In genomic region chr3:4447600-4448561, GRCh38 we compare ENCODE assay signal across 19 cellular contexts. TPM values are rescaled to one million over a fixed set of nuclear protein-coding genes. Genes with fewer than 3 reads are reported as not detected.
A peak's percentile ranks its signal among the peaks of the same experiment; 100 is the strongest.
DNase-seq lines count a peak whose midpoint lies in the region; ATAC-seq, FAIRE-seq and TF ChIP-seq lines count a peak whose summit lies in the region.
"Had no signal": no experiment of that assay in that cellular context is flagged by ENCODE, and none has a peak within 500 bp of the region (broad histone marks: within the 10 kb centered on the region; RNA-seq: fewer than 3 reads in every experiment).

No MANE protein-coding gene starts in this region.

- no peak overlapping the region for H3K4me3 ChIP-seq in HCT116 (replicated peaks in 1 of 2; ENCODE audit: low read depth in 1 of 2, low read length in 2 of 2)
- no peak overlapping the region for H3K4me3 ChIP-seq in K562
- no peak overlapping the region for H3K4me3 ChIP-seq in stomach

- BruUV-seq in HCT116 (replicated peaks; lab: Mats Ljungman, UMichigan): TSS peak; percentile 10
- no TSS peak for BruUV-seq in K562 (replicated peaks; lab: Mats Ljungman, UMichigan)

- FAIRE-seq in K562 (lab: Jason Lieb, UNC): no peak

- H3K79me2 ChIP-seq in HCT116 (ENCODE audit: insufficient read depth, low read length) (no peaks in the 10 kb centered on the region), K562 (ENCODE audit: control insufficient read depth, insufficient read depth, low read length) (no peaks in the 10 kb centered on the region)

- ATAC-seq in HCT116: no peak
- ATAC-seq in K562: peak; percentile 79
- no peak for ATAC-seq in HG03520 (IDR thresholded peaks at IDR 0.05; ENCODE audit: unreplicated experiment)
- no peak for ATAC-seq in HG03045 (IDR thresholded peaks at IDR 0.05; ENCODE audit: unreplicated experiment)
- ATAC-seq: PC-3 had no signal

- H3K9me1 ChIP-seq in K562 (ENCODE audit: control insufficient read depth, insufficient read depth, low read length): no peaks in the 10 kb centered on the region

- H4K20me1 ChIP-seq in HCT116 (ENCODE audit: insufficient read depth) (no peaks in the 10 kb centered on the region), K562 (replicated peaks; ENCODE audit: control insufficient read depth, insufficient read depth, low read length) (no peaks in the 10 kb centered on the region)

- H3K9me2 ChIP-seq in HCT116 (ENCODE audit: insufficient read depth): no peaks in the 10 kb centered on the region
- H3K9me2 ChIP-seq: SK-N-SH had no signal

- H3K36me3 ChIP-seq in HCT116 (ENCODE audit: control insufficient read depth in 1 of 2, insufficient read depth in 2 of 2, low read length in 2 of 2): no peaks in the 10 kb centered on the region
- no peaks in the 10 kb centered on the region; the same call in 2 of the 3 replicates for H3K36me3 ChIP-seq in K562 (ENCODE audit: control insufficient read depth, insufficient read depth, low read length)
- H3K36me3 ChIP-seq in stomach: peaks cover 0 to 66% (median 59%) of the 10 kb centered on the region in 4 donors

- intact Hi-C loops in HCT116 (cut with micrococcal nuclease): no loop called here
- intact Hi-C loops in K562 (cut with micrococcal nuclease): no loop called here
- intact Hi-C loops in stomach (cut with DNase I; ENCODE audit: low total_unique reads): no loop called here

- in situ Hi-C loops in K562 (cut with MboI): no loop called here

- CTCF ChIA-PET in HCT116 (lab: Charles Lee): no interaction called here
- CTCF ChIA-PET in K562 (lab: Yijun Ruan, JAX; ENCODE audit: low intra/inter-chr PET ratio): no interaction called here

- H3K27me3 ChIP-seq in HCT116 (ENCODE audit: insufficient read depth, low read length) (no peaks in the 10 kb centered on the region), K562 (ENCODE audit: control insufficient read depth in 2 of 2, insufficient read depth in 2 of 2, low read length in 2 of 2) (no peaks in the 10 kb centered on the region), stomach (no peaks in the 10 kb centered on the region)

- no peak overlapping the region for H3K9ac ChIP-seq in HCT116 (ENCODE audit: low read length)
- H3K9ac ChIP-seq in K562 (ENCODE audit: insufficient read depth in 1 of 2, low read depth in 2 of 2, low read length in 2 of 2): 0 out of 4 replicates have a peak overlapping the region, but pooled peaks of 1 of the 2 experiments have one; percentile 1
- H3K9ac ChIP-seq: SK-N-SH had no signal

- no peak overlapping the region for H3K27ac ChIP-seq in HCT116 (ENCODE audit: low read depth, low read length)
- H3K27ac ChIP-seq in K562 (ENCODE audit: extremely low read depth, low read depth, low read length): no peak overlapping the region
- peak overlapping the region in 3 of 5 donors; percentile 64 to 79 (median 72) for H3K27ac ChIP-seq in stomach
- H3K27ac ChIP-seq: C4-2B had no signal

- H2AFZ ChIP-seq in HCT116 (ENCODE audit: low read depth, low read length, poor library complexity, severe bottlenecking): no peak overlapping the region
- no peak overlapping the region; the same call in none of the 2 replicates for H2AFZ ChIP-seq in K562 (ENCODE audit: low read depth, low read length)

- TF ChIP-seq POLR2A in HCT116 (IDR thresholded peaks at IDR 0.05; ENCODE audit: borderline replicate concordance, extremely low read depth, insufficient read depth, insufficient read length): no peak
- TF ChIP-seq POLR2A in K562 (conservative IDR thresholded peaks at IDR 0.05): no peak
- no peak for TF ChIP-seq POLR2A in stomach (IDR thresholded peaks at IDR 0.05)

- WGBS in K562 (ENCODE audit: insufficient coverage, low coverage, missing lambda C conversion rate): 37% methylated on average over 10 of the region's 10 CpGs
- WGBS in stomach, 5 donors: 48 to 68% (median 61%) methylated on average over 10 of the region's 10 CpGs

- no peak for TF ChIP-seq EP300 in K562 (IDR thresholded peaks at IDR 0.05; ENCODE audit: low read length)
- no peak for TF ChIP-seq EP300 in stomach (IDR thresholded peaks at IDR 0.05)

- POLR2A ChIA-PET in HCT116 (lab: Charles Lee) (no interaction called here), K562 (lab: Yijun Ruan, JAX) (interaction anchor here (0.7 to 3.4 kb wide), 5 partner anchors 10 to 113 kb away, joined by 3 to 15 read pairs (median 4); partner anchors contain the start of gene ITPR1)

- no peak for TF ChIP-seq CTCF in HCT116 (IDR thresholded peaks at IDR 0.05 in 2 of 3, conservative IDR thresholded peaks at IDR 0.05 in 1 of 3; ENCODE audit: borderline replicate concordance in 1 of 3, insufficient read depth in 1 of 3, low read depth in 2 of 3, low read length in 2 of 3)
- TF ChIP-seq CTCF in K562 (IDR thresholded peaks at IDR 0.05 in 2 of 3, conservative IDR thresholded peaks at IDR 0.05 in 1 of 3; ENCODE audit: insufficient read depth in 2 of 3, low read depth in 1 of 3, low read length in 3 of 3): no peak
- TF ChIP-seq CTCF in stomach (IDR thresholded peaks at IDR 0.05): no peak

- RAD21 ChIA-PET in HCT116 (lab: Charles Lee; ENCODE audit: low non-redundant PET in 1 of 2, low total read pairs in 2 of 2, uncharacterized antibody in 2 of 2, unreplicated experiment in 2 of 2): no interaction called here

- H3K9me3 ChIP-seq in HCT116 (ENCODE audit: control insufficient read depth in 1 of 2, insufficient read depth in 1 of 2, low read depth in 1 of 2, low read length in 2 of 2): no peaks in the 10 kb centered on the region
- no peaks in the 10 kb centered on the region for H3K9me3 ChIP-seq in K562 (replicated peaks; ENCODE audit: control insufficient read depth, insufficient read depth, low read depth, low read length)
- H3K9me3 ChIP-seq in stomach: no peaks in the 10 kb centered on the region
- H3K9me3 ChIP-seq: SK-N-SH had no signal

- H3K4me1 ChIP-seq in HCT116 (ENCODE audit: control insufficient read depth in 1 of 2, insufficient read depth in 2 of 2, low read length in 2 of 2): no peaks in the 10 kb centered on the region
- H3K4me1 ChIP-seq in K562 (replicated peaks in 1 of 2; ENCODE audit: control insufficient read depth in 2 of 2, insufficient read depth in 2 of 2, low read length in 2 of 2): peaks cover 0 to 18% of the 10 kb centered on the region in 2 experiments; a peak in 2 of 5 replicates
- H3K4me1 ChIP-seq in stomach: peaks cover 0 to 18% (median 7%) of the 10 kb centered on the region in 4 donors

- no peak for DNase-seq in HCT116 (ENCODE audit: low read depth, low spot score)
- peak in 1 of 4 experiments; percentile 20 for DNase-seq in K562 (ENCODE audit: extremely low read depth in 1 of 4, low spot score in 3 of 4)
- DNase-seq in left kidney (ENCODE audit: low read depth, low spot score): peak; percentile 74
- DNase-seq in stomach: no peak
- DNase-seq in HuH-7.5 (ENCODE audit: low spot score): no peak
- DNase-seq: ACHN, AML-193, DMS79 treated with DMSO at 0.1 percent for 48 hours, NCI-H1048, NCI-H1436 treated with DMSO at 0.1 percent for 48 hours, NCI-H2029, NCI-H526, PC-3, RPMI8226, SHP77 treated with DMSO at 0.1 percent for 48 hours, SK-N-SH had no signal

- H3K4me2 ChIP-seq in HCT116 (ENCODE audit: low read length) (no peak overlapping the region), K562 (ENCODE audit: insufficient read depth, low read length) (peak overlapping the region; percentile 21; the same call in 1 of the 2 replicates)
- H3K4me2 ChIP-seq: SK-N-SH had no signal

- TF ChIP-seq RAD21 in HCT116 (IDR thresholded peaks at IDR 0.05; ENCODE audit: low read depth) (no peak), K562 (CRISPR knock-in tag; conservative IDR thresholded peaks at IDR 0.05 in 1 of 2, IDR thresholded peaks at IDR 0.05 in 1 of 2) (no peak)

RNA-seq across cellular contexts. Expression of gene SUMF1, which starts 19.2 kb away (rescaled TPM):
- 26.6 TPM for total RNA-seq in HCT116 (2021; ENCODE audit: unreplicated experiment)
- 14.3 and 17.1 TPM in 2 replicates for polyA plus RNA-seq in HCT116 (2012)
- total RNA-seq in K562 (2011; cell fraction: chromatin; rRNA removed; ENCODE audit: low replicate concordance): 20.5 and 21.4 TPM in 2 replicates
- 18.0 and 18.2 TPM in 2 replicates for total RNA-seq in K562 (2011; cell fraction: nucleolus; rRNA removed)
- 15.5 and 18.3 TPM in 2 replicates for total RNA-seq in K562 (2011; cell fraction: nucleoplasm; rRNA removed)
- total RNA-seq in K562 (2014; rRNA removed): 6.6 and 8.1 TPM in 2 replicates
- total RNA-seq in K562 (2014; rRNA removed; fragmentation: Illumina TruSeq; extraction: Trizol): 4.2 and 4.6 TPM in 2 replicates
- total RNA-seq in K562 (2015; rRNA removed; fragmentation: Illumina TruSeq; extraction: Trizol): 4.1 and 4.6 TPM in 2 replicates
- 5.6 and 6.0 TPM in 2 replicates for total RNA-seq in K562 (2021)
- 3.8 and 6.4 TPM in 2 replicates for polyA plus RNA-seq in K562 (2011; rRNA removed)
- polyA plus RNA-seq in K562 (2011; cell fraction: cytosol; rRNA removed): 5.6 and 16.4 TPM in 2 replicates
- polyA plus RNA-seq in K562 (2011; cell fraction: nucleus; rRNA removed): 4.5 and 5.7 TPM in 2 replicates
- 3.5 and 4.1 TPM in 2 replicates for polyA plus RNA-seq in K562 (2012)
- 2.9 and 3.7 TPM in 2 replicates for polyA plus RNA-seq in K562 (2014; fragmentation: Illumina TruSeq; extraction: Trizol)
- polyA plus RNA-seq in K562 (2014; fragmentation: Nextera tagmentation; extraction: Ambion mirVana): 1 to 10 TPM; 1.3 to 1.4 TPM
- 5.2 and 7.4 TPM in 2 replicates for polyA plus RNA-seq in K562 (2014; rRNA removed)
- 10.9 and 15.6 TPM in 2 replicates for polyA minus RNA-seq in K562 (2011; rRNA and poly(A)+ RNA removed)
- polyA minus RNA-seq in K562 (2011; cell fraction: cytosol; rRNA and poly(A)+ RNA removed): 4.8 and 5.0 TPM in 2 replicates
- polyA minus RNA-seq in K562 (2011; cell fraction: nucleus; rRNA and poly(A)+ RNA removed): 22.3 and 23.8 TPM in 2 replicates
- total RNA-seq in stomach: 100 to 1,000 TPM in 3 of 5 donors, 10 to 100 TPM in 1, 1 to 10 TPM in 1; 9.8 to 170 (median 106) TPM
- 10 to 100 TPM in 2 of 3 donors, 1 to 10 TPM in 1; 5.3 to 14.4 (median 12.2) TPM for polyA plus RNA-seq in stomach

RNA-seq across cellular contexts. Expression of gene ITPR1, which starts 45.3 kb away (rescaled TPM):
- 9.2 TPM for total RNA-seq in HCT116 (2021; ENCODE audit: unreplicated experiment)
- polyA plus RNA-seq in HCT116 (2012): 2.9 and 3.0 TPM in 2 replicates
- 159 and 255 TPM in 2 replicates for total RNA-seq in K562 (2011; cell fraction: chromatin; rRNA removed; ENCODE audit: low replicate concordance)
- 75.7 and 94.0 TPM in 2 replicates for total RNA-seq in K562 (2011; cell fraction: nucleolus; rRNA removed)
- 134 and 202 TPM in 2 replicates for total RNA-seq in K562 (2011; cell fraction: nucleoplasm; rRNA removed)
- 22.4 and 22.9 TPM in 2 replicates for total RNA-seq in K562 (2014; rRNA removed)
- total RNA-seq in K562 (2014; rRNA removed; fragmentation: Illumina TruSeq; extraction: Trizol): 40.0 and 43.3 TPM in 2 replicates
- 31.1 and 32.3 TPM in 2 replicates for total RNA-seq in K562 (2015; rRNA removed; fragmentation: Illumina TruSeq; extraction: Trizol)
- 32.0 and 35.2 TPM in 2 replicates for total RNA-seq in K562 (2021)
- polyA plus RNA-seq in K562 (2011; rRNA removed): 20.6 and 27.4 TPM in 2 replicates
- polyA plus RNA-seq in K562 (2011; cell fraction: cytosol; rRNA removed): 5.8 and 10.0 TPM in 2 replicates
- 33.1 and 38.3 TPM in 2 replicates for polyA plus RNA-seq in K562 (2011; cell fraction: nucleus; rRNA removed)
- polyA plus RNA-seq in K562 (2012): 25.5 and 30.9 TPM in 2 replicates
- polyA plus RNA-seq in K562 (2014; fragmentation: Illumina TruSeq; extraction: Trizol): 23.7 and 24.8 TPM in 2 replicates
- polyA plus RNA-seq in K562 (2014; fragmentation: Nextera tagmentation; extraction: Ambion mirVana): 10 to 100 TPM; 26.2 to 33.9 TPM
- 17.7 and 23.5 TPM in 2 replicates for polyA plus RNA-seq in K562 (2014; rRNA removed)
- 91.6 and 111 TPM in 2 replicates for polyA minus RNA-seq in K562 (2011; rRNA and poly(A)+ RNA removed)
- 22.8 and 25.6 TPM in 2 replicates for polyA minus RNA-seq in K562 (2011; cell fraction: cytosol; rRNA and poly(A)+ RNA removed)
- 77.7 and 104 TPM in 2 replicates for polyA minus RNA-seq in K562 (2011; cell fraction: nucleus; rRNA and poly(A)+ RNA removed)
- total RNA-seq in stomach: 100 to 1,000 TPM in 2 of 5 donors, 10 to 100 TPM in 3; 23.2 to 192 (median 50.3) TPM
- polyA plus RNA-seq in stomach: 10 to 100 TPM in 2 of 3 donors, 1 to 10 TPM in 1; 6.6 to 13.2 (median 11.8) TPM

Comparison
In these comparisons a context has a peak if more than half of its experiments do, and no peak if none do; other contexts are left out.
1. H3K27ac ChIP-seq: peak in stomach (3 of 5); none in HCT116 (single experiment) and K562 (single experiment).